13 cellular contexts compared by ENCODE assay signal in genomic region chr1:8062861-8063260, GRCh38.
"Had no signal": no experiment of that assay in that cellular context is flagged by ENCODE, and none has a peak within 500 bp of the region (broad histone marks: within the 10 kb centered on the region; RNA-seq: fewer than 3 reads in every experiment).

No MANE protein-coding gene starts in this region.

- H3K27me3 ChIP-seq: adrenal gland, cardiac muscle cell, upper lobe of right lung had no signal

- H3K4me3 ChIP-seq: adrenal gland, cardiac muscle cell, upper lobe of right lung had no signal

- H3K36me3 ChIP-seq: adrenal gland, cardiac muscle cell, upper lobe of right lung had no signal

- DNase-seq: activated CD4-positive, alpha-beta T cell treated with anti-CD3 and anti-CD28 coated beads, Interleukin-2, amount 50 U/mL, for 1 hour; activated CD8-positive, alpha-beta memory T cell treated with anti-CD3 and anti-CD28 coated beads for 24 hours; activated CD8-positive, alpha-beta memory T cell treated with anti-CD3 and anti-CD28 coated beads, Interleukin-2, amount 50 U/mL, for 48 hours; activated gamma-delta T cell; activated T-cell treated with anti-CD3 and anti-CD28 coated beads, Interleukin-2, amount 50 U/mL, for 72 hours; adrenal gland; effector memory CD8-positive, alpha-beta T cell; midbrain; nephron progenitor cell; occipital lobe; stimulated activated naive CD8-positive, alpha-beta T cell treated with anti-CD3 and anti-CD28 coated beads, Interleukin-15, Interleukin-2, amounts not matched to agents 100 U/mL and 50 U/mL, for 24 hours; upper lobe of right lung had no signal

- H3K27ac ChIP-seq: cardiac muscle cell had no signal

- H3K9me3 ChIP-seq: adrenal gland, upper lobe of right lung had no signal
